ENCODE assay signal across 1 cellular context in the genomic region with DNA sequence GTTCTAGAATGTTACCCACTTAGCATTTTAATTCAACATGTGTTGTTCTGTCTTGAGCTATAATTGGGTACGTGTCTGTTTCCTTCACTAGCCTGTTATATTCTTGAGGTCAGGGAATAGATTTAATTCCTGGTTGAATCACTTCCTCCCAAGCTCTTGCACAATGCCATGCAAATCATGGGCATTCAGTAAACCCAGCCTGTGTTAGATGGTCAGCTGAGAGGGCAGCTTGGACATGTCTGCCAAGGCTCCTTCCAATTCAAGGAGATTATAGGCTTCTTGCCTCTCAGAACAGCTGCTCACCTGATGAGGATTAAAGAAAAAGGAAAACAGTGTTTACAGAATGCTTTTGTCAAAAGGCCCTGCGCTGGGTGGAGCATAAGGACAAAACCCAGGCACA.
A peak's percentile ranks its signal among the peaks of the same experiment; 100 is the strongest.
TF ChIP-seq lines count a peak whose summit lies in the region.

No MANE protein-coding gene starts in this region.

TF ChIP-seq in A549, 52 proteins besides CTCF, POLR2A, EP300 and RAD21 (continued from another document):
- TF ChIP-seq PBX3 (IDR thresholded peaks at IDR 0.05) (no peak), PHF8 (IDR thresholded peaks at IDR 0.05; ENCODE audit: borderline replicate concordance, low read depth) (no peak), MAZ (IDR thresholded peaks at IDR 0.05; ENCODE audit: borderline replicate concordance, low read depth, low read length) (no peak), RCOR1 (IDR thresholded peaks at IDR 0.05; ENCODE audit: low read depth, low read length) (no peak), KDM1A (IDR thresholded peaks at IDR 0.05; ENCODE audit: low read depth) (no peak), BCL3 (IDR thresholded peaks at IDR 0.05) (no peak), NFE2L2 (conservative IDR thresholded peaks at IDR 0.05; ENCODE audit: low read length) (no peak), HES2 (IDR thresholded peaks at IDR 0.05) (0 out of 2 replicates have a peak, but pooled peaks have one; percentile 19), NPAS2 (CRISPR knock-in tag; IDR thresholded peaks at IDR 0.05; ENCODE audit: borderline replicate concordance) (no peak), FOSL2 (IDR thresholded peaks at IDR 0.05) (0 out of 2 replicates have a peak, but pooled peaks have one; percentile 10), FOSL2 (CRISPR knock-in tag; IDR thresholded peaks at IDR 0.05) (peak; percentile 83), ZNF302 (CRISPR knock-in tag; IDR thresholded peaks at IDR 0.05) (no peak), HEYL (CRISPR knock-in tag; IDR thresholded peaks at IDR 0.05) (no peak), ESRRA (IDR thresholded peaks at IDR 0.05; ENCODE audit: borderline replicate concordance, low read length) (no peak), HOXB13 (CRISPR knock-in tag; IDR thresholded peaks at IDR 0.05; ENCODE audit: low read depth) (no peak; the same call in 1 of the 2 replicates), USF2 (IDR thresholded peaks at IDR 0.05) (0 out of 2 replicates have a peak, but pooled peaks have one; percentile 8), JUN (IDR thresholded peaks at IDR 0.05) (peak; percentile 28 to 43; a peak in 1 of 5 replicates), TFCP2L1 (CRISPR knock-in tag; IDR thresholded peaks at IDR 0.05) (no peak), RFX5 (IDR thresholded peaks at IDR 0.05) (no peak), EHF (CRISPR knock-in tag; IDR thresholded peaks at IDR 0.05) (no peak), POLR2AphosphoS2 (conservative IDR thresholded peaks at IDR 0.05; ENCODE audit: low read length) (no peak), CHD2 (IDR thresholded peaks at IDR 0.05; ENCODE audit: low read length, partially characterized antibody) (no peak), KDM5A (IDR thresholded peaks at IDR 0.05) (no peak), FOXS1 (CRISPR knock-in tag; IDR thresholded peaks at IDR 0.05) (no peak), HDAC2 (IDR thresholded peaks at IDR 0.05) (no peak), JUNB (IDR thresholded peaks at IDR 0.05) (peak; percentile 38; the same call in 1 of the 2 replicates), CEBPB (IDR thresholded peaks at IDR 0.05) (peak; percentile 95 to 97)
TF ChIP-seq in A549: peak in this region for 6.
